In the genomic region with DNA sequence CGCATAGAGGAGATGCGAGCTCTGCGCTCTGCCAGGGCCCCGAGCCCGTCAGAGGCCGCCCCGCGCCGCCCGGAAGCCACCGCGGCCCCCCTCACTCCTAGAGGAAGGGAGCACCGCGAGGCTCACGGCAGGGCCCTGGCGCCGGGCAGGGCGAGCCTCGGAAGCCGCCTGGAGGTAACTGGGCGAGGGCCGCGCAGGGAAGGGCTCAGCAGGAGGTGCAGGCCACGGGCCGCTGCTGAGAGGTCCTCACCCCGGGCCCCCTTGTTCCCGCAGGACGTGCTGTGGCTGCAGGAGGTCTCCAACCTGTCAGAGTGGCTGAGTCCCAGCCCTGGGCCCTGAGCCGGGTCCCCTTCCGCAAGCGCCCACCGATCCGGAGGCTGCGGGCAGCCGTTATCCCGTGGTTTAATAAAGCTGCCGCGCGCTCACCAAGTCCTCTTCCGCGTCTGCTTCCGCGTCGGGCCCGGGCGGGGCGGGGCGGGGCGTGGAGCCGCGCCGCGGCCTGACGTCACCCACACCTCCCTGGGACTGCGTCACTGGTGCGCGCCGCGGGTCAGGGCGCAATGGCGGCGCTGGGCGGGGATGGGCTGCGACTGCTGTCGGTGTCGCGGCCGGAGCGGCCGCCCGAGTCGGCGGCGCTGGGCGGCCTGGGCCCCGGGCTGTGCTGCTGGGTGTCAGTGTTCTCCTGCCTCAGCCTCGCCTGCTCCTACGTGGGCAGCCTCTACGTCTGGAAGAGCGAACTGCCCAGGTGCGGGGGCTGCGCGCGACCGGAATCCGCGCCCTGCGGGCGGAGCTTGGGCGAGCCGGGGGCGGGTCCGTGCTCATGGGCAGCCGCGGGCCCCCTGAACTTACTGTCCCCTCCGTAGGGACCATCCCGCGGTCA, we compare ENCODE assay signal across 1 cellular context.
A peak's percentile ranks its signal among the peaks of the same experiment; 100 is the strongest.
TF ChIP-seq lines count a peak whose summit lies in the region.

Gene RCE1, plus strand, starts transcription at position 546 of the 880 bp plus-strand sequence. Its CDS starts 15 bp downstream, at position 561.

TF ChIP-seq in K562, 482 proteins besides CTCF, POLR2A, EP300 and RAD21 (continued from another document and continues in another):
- TF ChIP-seq, protein P1, sequence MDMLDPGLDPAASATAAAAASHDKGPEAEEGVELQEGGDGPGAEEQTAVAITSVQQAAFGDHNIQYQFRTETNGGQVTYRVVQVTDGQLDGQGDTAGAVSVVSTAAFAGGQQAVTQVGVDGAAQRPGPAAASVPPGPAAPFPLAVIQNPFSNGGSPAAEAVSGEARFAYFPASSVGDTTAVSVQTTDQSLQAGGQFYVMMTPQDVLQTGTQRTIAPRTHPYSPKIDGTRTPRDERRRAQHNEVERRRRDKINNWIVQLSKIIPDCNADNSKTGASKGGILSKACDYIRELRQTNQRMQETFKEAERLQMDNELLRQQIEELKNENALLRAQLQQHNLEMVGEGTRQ (CRISPR knock-in tag; IDR thresholded peaks at IDR 0.05): no peak
- TF ChIP-seq, protein P2, sequence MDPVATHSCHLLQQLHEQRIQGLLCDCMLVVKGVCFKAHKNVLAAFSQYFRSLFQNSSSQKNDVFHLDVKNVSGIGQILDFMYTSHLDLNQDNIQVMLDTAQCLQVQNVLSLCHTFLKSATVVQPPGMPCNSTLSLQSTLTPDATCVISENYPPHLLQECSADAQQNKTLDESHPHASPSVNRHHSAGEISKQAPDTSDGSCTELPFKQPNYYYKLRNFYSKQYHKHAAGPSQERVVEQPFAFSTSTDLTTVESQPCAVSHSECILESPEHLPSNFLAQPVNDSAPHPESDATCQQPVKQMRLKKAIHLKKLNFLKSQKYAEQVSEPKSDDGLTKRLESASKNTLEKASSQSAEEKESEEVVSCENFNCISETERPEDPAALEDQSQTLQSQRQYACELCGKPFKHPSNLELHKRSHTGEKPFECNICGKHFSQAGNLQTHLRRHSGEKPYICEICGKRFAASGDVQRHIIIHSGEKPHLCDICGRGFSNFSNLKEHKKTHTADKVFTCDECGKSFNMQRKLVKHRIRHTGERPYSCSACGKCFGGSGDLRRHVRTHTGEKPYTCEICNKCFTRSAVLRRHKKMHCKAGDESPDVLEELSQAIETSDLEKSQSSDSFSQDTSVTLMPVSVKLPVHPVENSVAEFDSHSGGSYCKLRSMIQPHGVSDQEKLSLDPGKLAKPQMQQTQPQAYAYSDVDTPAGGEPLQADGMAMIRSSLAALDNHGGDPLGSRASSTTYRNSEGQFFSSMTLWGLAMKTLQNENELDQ (CRISPR knock-in tag; IDR thresholded peaks at IDR 0.05; ENCODE audit: borderline replicate concordance): no peak
- TF ChIP-seq TAL1 (IDR thresholded peaks at IDR 0.05) (no peak), PTTG1 (tag; IDR thresholded peaks at IDR 0.05; ENCODE audit: low read depth) (no peak), MAFG (tag; conservative IDR thresholded peaks at IDR 0.05) (no peak), L3MBTL2 (IDR thresholded peaks at IDR 0.05) (peak; percentile 51), TCF7 (IDR thresholded peaks at IDR 0.05; ENCODE audit: borderline replicate concordance) (peak; percentile 71; the same call in 1 of the 2 replicates), CEBPB (tag; IDR thresholded peaks at IDR 0.05) (no peak), SFPQ (IDR thresholded peaks at IDR 0.05; ENCODE audit: low read depth, low read length) (no peak), HOXB6 (CRISPR knock-in tag; IDR thresholded peaks at IDR 0.05; ENCODE audit: borderline replicate concordance) (no peak), JUN (IDR thresholded peaks at IDR 0.05; ENCODE audit: borderline replicate concordance, low read depth, low read length) (peak; percentile 84), JUN (CRISPR knock-in tag; IDR thresholded peaks at IDR 0.05; ENCODE audit: borderline replicate concordance) (peak; percentile 77; the same call in 1 of the 2 replicates), IRF9 (tag; IDR thresholded peaks at IDR 0.05) (no peak), MXI1 (IDR thresholded peaks at IDR 0.05; ENCODE audit: low read depth, low read length) (no peak), CHD1 (IDR thresholded peaks at IDR 0.05; ENCODE audit: low read length) (peak; percentile 67), COPS2 (conservative IDR thresholded peaks at IDR 0.05) (no peak), MIER1 (IDR thresholded peaks at IDR 0.05; ENCODE audit: low read depth) (no peak), SIN3A (IDR thresholded peaks at IDR 0.05; ENCODE audit: borderline replicate concordance in 2 of 2, control insufficient read depth in 1 of 2, low read depth in 2 of 2, low read length in 2 of 2) (peak; percentile 70 to 89), SRSF9 (IDR thresholded peaks at IDR 0.05; ENCODE audit: borderline replicate concordance, low read depth, low read length) (no peak), CHD2 (IDR thresholded peaks at IDR 0.05; ENCODE audit: low read depth, low read length) (no peak), ZKSCAN8 (CRISPR knock-in tag; IDR thresholded peaks at IDR 0.05) (no peak), KHSRP (IDR thresholded peaks at IDR 0.05) (no peak), MECOM (CRISPR knock-in tag; IDR thresholded peaks at IDR 0.05) (no peak), RBM22 (IDR thresholded peaks at IDR 0.05; ENCODE audit: low read depth, low read length, poor library complexity, severe bottlenecking) (peak; percentile 58), ARID3A (IDR thresholded peaks at IDR 0.05; ENCODE audit: borderline replicate concordance, low read depth, low read length) (no peak), PPARD (CRISPR knock-in tag; IDR thresholded peaks at IDR 0.05) (no peak), GABPB2 (CRISPR knock-in tag; conservative IDR thresholded peaks at IDR 0.05) (no peak), EP400 (IDR thresholded peaks at IDR 0.05) (peak; percentile 87), ZNF239 (CRISPR knock-in tag; IDR thresholded peaks at IDR 0.05) (no peak), SETDB1 (IDR thresholded peaks at IDR 0.05; ENCODE audit: low read length) (no peak), ZSCAN32 (CRISPR knock-in tag; IDR thresholded peaks at IDR 0.05) (no peak), ZNF518B (CRISPR knock-in tag; IDR thresholded peaks at IDR 0.05) (no peak)
- TF ChIP-seq, protein P3, sequence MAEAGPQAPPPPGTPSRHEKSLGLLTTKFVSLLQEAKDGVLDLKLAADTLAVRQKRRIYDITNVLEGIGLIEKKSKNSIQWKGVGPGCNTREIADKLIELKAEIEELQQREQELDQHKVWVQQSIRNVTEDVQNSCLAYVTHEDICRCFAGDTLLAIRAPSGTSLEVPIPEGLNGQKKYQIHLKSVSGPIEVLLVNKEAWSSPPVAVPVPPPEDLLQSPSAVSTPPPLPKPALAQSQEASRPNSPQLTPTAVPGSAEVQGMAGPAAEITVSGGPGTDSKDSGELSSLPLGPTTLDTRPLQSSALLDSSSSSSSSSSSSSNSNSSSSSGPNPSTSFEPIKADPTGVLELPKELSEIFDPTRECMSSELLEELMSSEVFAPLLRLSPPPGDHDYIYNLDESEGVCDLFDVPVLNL (CRISPR knock-in tag; IDR thresholded peaks at IDR 0.05; ENCODE audit: low read depth): no peak
- TF ChIP-seq, protein P4, sequence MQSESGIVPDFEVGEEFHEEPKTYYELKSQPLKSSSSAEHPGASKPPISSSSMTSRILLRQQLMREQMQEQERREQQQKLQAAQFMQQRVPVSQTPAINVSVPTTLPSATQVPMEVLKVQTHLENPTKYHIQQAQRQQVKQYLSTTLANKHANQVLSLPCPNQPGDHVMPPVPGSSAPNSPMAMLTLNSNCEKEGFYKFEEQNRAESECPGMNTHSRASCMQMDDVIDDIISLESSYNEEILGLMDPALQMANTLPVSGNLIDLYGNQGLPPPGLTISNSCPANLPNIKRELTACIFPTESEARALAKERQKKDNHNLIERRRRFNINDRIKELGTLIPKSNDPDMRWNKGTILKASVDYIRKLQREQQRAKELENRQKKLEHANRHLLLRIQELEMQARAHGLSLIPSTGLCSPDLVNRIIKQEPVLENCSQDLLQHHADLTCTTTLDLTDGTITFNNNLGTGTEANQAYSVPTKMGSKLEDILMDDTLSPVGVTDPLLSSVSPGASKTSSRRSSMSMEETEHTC (IDR thresholded peaks at IDR 0.05): 0 out of 2 replicates have a peak, but pooled peaks have one; percentile 6
- TF ChIP-seq, protein P5, sequence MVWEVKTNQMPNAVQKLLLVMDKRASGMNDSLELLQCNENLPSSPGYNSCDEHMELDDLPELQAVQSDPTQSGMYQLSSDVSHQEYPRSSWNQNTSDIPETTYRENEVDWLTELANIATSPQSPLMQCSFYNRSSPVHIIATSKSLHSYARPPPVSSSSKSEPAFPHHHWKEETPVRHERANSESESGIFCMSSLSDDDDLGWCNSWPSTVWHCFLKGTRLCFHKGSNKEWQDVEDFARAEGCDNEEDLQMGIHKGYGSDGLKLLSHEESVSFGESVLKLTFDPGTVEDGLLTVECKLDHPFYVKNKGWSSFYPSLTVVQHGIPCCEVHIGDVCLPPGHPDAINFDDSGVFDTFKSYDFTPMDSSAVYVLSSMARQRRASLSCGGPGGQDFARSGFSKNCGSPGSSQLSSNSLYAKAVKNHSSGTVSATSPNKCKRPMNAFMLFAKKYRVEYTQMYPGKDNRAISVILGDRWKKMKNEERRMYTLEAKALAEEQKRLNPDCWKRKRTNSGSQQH (CRISPR knock-in tag; IDR thresholded peaks at IDR 0.05): no peak
- TF ChIP-seq, protein P6, sequence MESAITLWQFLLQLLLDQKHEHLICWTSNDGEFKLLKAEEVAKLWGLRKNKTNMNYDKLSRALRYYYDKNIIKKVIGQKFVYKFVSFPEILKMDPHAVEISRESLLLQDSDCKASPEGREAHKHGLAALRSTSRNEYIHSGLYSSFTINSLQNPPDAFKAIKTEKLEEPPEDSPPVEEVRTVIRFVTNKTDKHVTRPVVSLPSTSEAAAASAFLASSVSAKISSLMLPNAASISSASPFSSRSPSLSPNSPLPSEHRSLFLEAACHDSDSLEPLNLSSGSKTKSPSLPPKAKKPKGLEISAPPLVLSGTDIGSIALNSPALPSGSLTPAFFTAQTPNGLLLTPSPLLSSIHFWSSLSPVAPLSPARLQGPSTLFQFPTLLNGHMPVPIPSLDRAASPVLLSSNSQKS (CRISPR knock-in tag; IDR thresholded peaks at IDR 0.05): no peak
- TF ChIP-seq, protein P7, sequence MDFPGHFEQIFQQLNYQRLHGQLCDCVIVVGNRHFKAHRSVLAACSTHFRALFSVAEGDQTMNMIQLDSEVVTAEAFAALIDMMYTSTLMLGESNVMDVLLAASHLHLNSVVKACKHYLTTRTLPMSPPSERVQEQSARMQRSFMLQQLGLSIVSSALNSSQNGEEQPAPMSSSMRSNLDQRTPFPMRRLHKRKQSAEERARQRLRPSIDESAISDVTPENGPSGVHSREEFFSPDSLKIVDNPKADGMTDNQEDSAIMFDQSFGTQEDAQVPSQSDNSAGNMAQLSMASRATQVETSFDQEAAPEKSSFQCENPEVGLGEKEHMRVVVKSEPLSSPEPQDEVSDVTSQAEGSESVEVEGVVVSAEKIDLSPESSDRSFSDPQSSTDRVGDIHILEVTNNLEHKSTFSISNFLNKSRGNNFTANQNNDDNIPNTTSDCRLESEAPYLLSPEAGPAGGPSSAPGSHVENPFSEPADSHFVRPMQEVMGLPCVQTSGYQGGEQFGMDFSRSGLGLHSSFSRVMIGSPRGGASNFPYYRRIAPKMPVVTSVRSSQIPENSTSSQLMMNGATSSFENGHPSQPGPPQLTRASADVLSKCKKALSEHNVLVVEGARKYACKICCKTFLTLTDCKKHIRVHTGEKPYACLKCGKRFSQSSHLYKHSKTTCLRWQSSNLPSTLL (IDR thresholded peaks at IDR 0.05): no peak
